In genomic region chrX:11349661-11350337, GRCh38 we compare ENCODE assay signal across 1 cellular context.
TF ChIP-seq lines count a peak whose summit lies in the region.

No MANE protein-coding gene starts in this region.

TF ChIP-seq in K562, 482 proteins besides CTCF, POLR2A, EP300 and RAD21:
- TF ChIP-seq, protein P1, sequence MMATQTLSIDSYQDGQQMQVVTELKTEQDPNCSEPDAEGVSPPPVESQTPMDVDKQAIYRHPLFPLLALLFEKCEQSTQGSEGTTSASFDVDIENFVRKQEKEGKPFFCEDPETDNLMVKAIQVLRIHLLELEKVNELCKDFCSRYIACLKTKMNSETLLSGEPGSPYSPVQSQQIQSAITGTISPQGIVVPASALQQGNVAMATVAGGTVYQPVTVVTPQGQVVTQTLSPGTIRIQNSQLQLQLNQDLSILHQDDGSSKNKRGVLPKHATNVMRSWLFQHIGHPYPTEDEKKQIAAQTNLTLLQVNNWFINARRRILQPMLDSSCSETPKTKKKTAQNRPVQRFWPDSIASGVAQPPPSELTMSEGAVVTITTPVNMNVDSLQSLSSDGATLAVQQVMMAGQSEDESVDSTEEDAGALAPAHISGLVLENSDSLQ (IDR thresholded peaks at IDR 0.05) = peak; percentile 44
- TF ChIP-seq NR2C1 (IDR thresholded peaks at IDR 0.05) = no peak
- TF ChIP-seq NR2C1 (tag; IDR thresholded peaks at IDR 0.05) = 0 out of 2 replicates have a peak, but pooled peaks have one; percentile 15
- TF ChIP-seq ZNF766 (CRISPR knock-in tag; conservative IDR thresholded peaks at IDR 0.05) = 0 out of 2 replicates have a peak, but pooled peaks have one; percentile 19
- peak; percentile 85 for TF ChIP-seq SPI1 (IDR thresholded peaks at IDR 0.05; ENCODE audit: borderline replicate concordance, low read depth, low read length)
- no peak for TF ChIP-seq ZBED1 (IDR thresholded peaks at IDR 0.05)
- TF ChIP-seq HIVEP1 (CRISPR knock-in tag; IDR thresholded peaks at IDR 0.05) = no peak
- 0 out of 4 replicates have a peak, but pooled peaks of 1 of the 2 experiments have one; percentile 18 for TF ChIP-seq ZNF639 (CRISPR knock-in tag; conservative IDR thresholded peaks at IDR 0.05 in 1 of 2, IDR thresholded peaks at IDR 0.05 in 1 of 2)
- TF ChIP-seq SAP30 (IDR thresholded peaks at IDR 0.05; ENCODE audit: borderline replicate concordance, insufficient read depth, low read depth, low read length, poor library complexity, severe bottlenecking) = no peak
- TF ChIP-seq, protein P2, sequence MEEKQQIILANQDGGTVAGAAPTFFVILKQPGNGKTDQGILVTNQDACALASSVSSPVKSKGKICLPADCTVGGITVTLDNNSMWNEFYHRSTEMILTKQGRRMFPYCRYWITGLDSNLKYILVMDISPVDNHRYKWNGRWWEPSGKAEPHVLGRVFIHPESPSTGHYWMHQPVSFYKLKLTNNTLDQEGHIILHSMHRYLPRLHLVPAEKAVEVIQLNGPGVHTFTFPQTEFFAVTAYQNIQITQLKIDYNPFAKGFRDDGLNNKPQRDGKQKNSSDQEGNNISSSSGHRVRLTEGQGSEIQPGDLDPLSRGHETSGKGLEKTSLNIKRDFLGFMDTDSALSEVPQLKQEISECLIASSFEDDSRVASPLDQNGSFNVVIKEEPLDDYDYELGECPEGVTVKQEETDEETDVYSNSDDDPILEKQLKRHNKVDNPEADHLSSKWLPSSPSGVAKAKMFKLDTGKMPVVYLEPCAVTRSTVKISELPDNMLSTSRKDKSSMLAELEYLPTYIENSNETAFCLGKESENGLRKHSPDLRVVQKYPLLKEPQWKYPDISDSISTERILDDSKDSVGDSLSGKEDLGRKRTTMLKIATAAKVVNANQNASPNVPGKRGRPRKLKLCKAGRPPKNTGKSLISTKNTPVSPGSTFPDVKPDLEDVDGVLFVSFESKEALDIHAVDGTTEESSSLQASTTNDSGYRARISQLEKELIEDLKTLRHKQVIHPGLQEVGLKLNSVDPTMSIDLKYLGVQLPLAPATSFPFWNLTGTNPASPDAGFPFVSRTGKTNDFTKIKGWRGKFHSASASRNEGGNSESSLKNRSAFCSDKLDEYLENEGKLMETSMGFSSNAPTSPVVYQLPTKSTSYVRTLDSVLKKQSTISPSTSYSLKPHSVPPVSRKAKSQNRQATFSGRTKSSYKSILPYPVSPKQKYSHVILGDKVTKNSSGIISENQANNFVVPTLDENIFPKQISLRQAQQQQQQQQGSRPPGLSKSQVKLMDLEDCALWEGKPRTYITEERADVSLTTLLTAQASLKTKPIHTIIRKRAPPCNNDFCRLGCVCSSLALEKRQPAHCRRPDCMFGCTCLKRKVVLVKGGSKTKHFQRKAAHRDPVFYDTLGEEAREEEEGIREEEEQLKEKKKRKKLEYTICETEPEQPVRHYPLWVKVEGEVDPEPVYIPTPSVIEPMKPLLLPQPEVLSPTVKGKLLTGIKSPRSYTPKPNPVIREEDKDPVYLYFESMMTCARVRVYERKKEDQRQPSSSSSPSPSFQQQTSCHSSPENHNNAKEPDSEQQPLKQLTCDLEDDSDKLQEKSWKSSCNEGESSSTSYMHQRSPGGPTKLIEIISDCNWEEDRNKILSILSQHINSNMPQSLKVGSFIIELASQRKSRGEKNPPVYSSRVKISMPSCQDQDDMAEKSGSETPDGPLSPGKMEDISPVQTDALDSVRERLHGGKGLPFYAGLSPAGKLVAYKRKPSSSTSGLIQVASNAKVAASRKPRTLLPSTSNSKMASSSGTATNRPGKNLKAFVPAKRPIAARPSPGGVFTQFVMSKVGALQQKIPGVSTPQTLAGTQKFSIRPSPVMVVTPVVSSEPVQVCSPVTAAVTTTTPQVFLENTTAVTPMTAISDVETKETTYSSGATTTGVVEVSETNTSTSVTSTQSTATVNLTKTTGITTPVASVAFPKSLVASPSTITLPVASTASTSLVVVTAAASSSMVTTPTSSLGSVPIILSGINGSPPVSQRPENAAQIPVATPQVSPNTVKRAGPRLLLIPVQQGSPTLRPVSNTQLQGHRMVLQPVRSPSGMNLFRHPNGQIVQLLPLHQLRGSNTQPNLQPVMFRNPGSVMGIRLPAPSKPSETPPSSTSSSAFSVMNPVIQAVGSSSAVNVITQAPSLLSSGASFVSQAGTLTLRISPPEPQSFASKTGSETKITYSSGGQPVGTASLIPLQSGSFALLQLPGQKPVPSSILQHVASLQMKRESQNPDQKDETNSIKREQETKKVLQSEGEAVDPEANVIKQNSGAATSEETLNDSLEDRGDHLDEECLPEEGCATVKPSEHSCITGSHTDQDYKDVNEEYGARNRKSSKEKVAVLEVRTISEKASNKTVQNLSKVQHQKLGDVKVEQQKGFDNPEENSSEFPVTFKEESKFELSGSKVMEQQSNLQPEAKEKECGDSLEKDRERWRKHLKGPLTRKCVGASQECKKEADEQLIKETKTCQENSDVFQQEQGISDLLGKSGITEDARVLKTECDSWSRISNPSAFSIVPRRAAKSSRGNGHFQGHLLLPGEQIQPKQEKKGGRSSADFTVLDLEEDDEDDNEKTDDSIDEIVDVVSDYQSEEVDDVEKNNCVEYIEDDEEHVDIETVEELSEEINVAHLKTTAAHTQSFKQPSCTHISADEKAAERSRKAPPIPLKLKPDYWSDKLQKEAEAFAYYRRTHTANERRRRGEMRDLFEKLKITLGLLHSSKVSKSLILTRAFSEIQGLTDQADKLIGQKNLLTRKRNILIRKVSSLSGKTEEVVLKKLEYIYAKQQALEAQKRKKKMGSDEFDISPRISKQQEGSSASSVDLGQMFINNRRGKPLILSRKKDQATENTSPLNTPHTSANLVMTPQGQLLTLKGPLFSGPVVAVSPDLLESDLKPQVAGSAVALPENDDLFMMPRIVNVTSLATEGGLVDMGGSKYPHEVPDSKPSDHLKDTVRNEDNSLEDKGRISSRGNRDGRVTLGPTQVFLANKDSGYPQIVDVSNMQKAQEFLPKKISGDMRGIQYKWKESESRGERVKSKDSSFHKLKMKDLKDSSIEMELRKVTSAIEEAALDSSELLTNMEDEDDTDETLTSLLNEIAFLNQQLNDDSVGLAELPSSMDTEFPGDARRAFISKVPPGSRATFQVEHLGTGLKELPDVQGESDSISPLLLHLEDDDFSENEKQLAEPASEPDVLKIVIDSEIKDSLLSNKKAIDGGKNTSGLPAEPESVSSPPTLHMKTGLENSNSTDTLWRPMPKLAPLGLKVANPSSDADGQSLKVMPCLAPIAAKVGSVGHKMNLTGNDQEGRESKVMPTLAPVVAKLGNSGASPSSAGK (IDR thresholded peaks at IDR 0.05) = no peak
